2 cellular contexts compared by ENCODE assay signal in the genomic region with DNA sequence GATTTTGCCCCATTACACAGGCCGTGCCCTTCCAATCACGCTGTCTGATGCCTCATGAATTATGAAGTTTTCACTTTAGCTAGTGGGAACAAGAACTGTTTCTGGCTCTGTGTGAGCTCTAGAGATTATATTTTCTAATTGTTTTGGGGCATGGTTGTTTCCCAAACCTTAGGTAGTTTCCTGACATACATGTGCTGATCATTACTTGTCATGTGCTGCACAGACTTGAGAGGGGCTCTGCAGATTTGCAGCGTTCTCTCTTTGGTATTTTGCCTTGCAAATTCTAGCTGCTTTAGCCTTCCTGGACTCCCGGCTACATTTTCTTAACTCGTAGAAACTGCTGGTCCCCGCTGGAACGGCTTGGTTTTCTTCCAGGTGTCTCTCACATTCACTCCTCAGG.
A peak's percentile ranks its signal among the peaks of the same experiment; 100 is the strongest.
TF ChIP-seq lines count a peak whose summit lies in the region.

No MANE protein-coding gene starts in this region.

TF ChIP-seq in HepG2, 621 proteins besides CTCF, POLR2A, EP300 and RAD21:
- no peak for TF ChIP-seq JUND (CRISPR knock-in tag; IDR thresholded peaks at IDR 0.05)
- TF ChIP-seq, protein P1, sequence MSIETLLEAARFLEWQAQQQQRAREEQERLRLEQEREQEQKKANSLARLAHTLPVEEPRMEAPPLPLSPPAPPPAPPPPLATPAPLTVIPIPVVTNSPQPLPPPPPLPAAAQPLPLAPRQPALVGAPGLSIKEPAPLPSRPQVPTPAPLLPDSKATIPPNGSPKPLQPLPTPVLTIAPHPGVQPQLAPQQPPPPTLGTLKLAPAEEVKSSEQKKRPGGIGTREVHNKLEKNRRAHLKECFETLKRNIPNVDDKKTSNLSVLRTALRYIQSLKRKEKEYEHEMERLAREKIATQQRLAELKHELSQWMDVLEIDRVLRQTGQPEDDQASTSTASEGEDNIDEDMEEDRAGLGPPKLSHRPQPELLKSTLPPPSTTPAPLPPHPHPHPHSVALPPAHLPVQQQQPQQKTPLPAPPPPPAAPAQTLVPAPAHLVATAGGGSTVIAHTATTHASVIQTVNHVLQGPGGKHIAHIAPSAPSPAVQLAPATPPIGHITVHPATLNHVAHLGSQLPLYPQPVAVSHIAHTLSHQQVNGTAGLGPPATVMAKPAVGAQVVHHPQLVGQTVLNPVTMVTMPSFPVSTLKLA (IDR thresholded peaks at IDR 0.05) = peak; percentile 94

TF ChIP-seq in H1, 55 proteins besides CTCF, POLR2A, EP300 and RAD21:
- no peak for TF ChIP-seq CHD2 (IDR thresholded peaks at IDR 0.05; ENCODE audit: low read length)
- no peak for TF ChIP-seq SIRT6 (IDR thresholded peaks at IDR 0.05; ENCODE audit: low read length)
- TF ChIP-seq, protein P2, sequence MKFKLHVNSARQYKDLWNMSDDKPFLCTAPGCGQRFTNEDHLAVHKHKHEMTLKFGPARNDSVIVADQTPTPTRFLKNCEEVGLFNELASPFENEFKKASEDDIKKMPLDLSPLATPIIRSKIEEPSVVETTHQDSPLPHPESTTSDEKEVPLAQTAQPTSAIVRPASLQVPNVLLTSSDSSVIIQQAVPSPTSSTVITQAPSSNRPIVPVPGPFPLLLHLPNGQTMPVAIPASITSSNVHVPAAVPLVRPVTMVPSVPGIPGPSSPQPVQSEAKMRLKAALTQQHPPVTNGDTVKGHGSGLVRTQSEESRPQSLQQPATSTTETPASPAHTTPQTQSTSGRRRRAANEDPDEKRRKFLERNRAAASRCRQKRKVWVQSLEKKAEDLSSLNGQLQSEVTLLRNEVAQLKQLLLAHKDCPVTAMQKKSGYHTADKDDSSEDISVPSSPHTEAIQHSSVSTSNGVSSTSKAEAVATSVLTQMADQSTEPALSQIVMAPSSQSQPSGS (IDR thresholded peaks at IDR 0.05; ENCODE audit: low read length) = no peak
- TF ChIP-seq SIX5 (IDR thresholded peaks at IDR 0.05; ENCODE audit: low read depth, low read length) = no peak
- TF ChIP-seq, protein P3, sequence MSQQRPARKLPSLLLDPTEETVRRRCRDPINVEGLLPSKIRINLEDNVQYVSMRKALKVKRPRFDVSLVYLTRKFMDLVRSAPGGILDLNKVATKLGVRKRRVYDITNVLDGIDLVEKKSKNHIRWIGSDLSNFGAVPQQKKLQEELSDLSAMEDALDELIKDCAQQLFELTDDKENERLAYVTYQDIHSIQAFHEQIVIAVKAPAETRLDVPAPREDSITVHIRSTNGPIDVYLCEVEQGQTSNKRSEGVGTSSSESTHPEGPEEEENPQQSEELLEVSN (IDR thresholded peaks at IDR 0.05) = no peak
- TF ChIP-seq SUZ12 (IDR thresholded peaks at IDR 0.05; ENCODE audit: low read length) = no peak
- TF ChIP-seq RBBP5 (IDR thresholded peaks at IDR 0.05; ENCODE audit: borderline replicate concordance, low read depth, low read length) = no peak
- no peak for TF ChIP-seq HDAC6 (IDR thresholded peaks at IDR 0.05; ENCODE audit: low read depth, low read length)
- TF ChIP-seq TAF7 (optimal IDR thresholded peaks at IDR 0.05; ENCODE audit: borderline replicate concordance, low read depth, low read length) = no peak
- no peak for TF ChIP-seq TEAD4 (IDR thresholded peaks at IDR 0.05; ENCODE audit: low read depth, low read length)
- no peak for TF ChIP-seq ASH2L (IDR thresholded peaks at IDR 0.05; ENCODE audit: low read length)
- no peak for TF ChIP-seq MAFK (IDR thresholded peaks at IDR 0.05; ENCODE audit: low read depth, low read length)
- TF ChIP-seq GABPA (IDR thresholded peaks at IDR 0.05; ENCODE audit: borderline replicate concordance, insufficient read depth, low read length) = no peak
- TF ChIP-seq, protein P4, sequence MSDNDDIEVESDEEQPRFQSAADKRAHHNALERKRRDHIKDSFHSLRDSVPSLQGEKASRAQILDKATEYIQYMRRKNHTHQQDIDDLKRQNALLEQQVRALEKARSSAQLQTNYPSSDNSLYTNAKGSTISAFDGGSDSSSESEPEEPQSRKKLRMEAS (IDR thresholded peaks at IDR 0.05) = no peak
- TF ChIP-seq GTF2F1 (IDR thresholded peaks at IDR 0.05; ENCODE audit: borderline replicate concordance, low read depth, low read length) = no peak
- no peak for TF ChIP-seq HDAC2 (IDR thresholded peaks at IDR 0.05; ENCODE audit: borderline replicate concordance in 1 of 2, low read depth in 2 of 2, low read length in 2 of 2)
- TF ChIP-seq, protein P5, sequence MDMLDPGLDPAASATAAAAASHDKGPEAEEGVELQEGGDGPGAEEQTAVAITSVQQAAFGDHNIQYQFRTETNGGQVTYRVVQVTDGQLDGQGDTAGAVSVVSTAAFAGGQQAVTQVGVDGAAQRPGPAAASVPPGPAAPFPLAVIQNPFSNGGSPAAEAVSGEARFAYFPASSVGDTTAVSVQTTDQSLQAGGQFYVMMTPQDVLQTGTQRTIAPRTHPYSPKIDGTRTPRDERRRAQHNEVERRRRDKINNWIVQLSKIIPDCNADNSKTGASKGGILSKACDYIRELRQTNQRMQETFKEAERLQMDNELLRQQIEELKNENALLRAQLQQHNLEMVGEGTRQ (IDR thresholded peaks at IDR 0.05; ENCODE audit: low read length) = no peak
- TF ChIP-seq SP4 (IDR thresholded peaks at IDR 0.05; ENCODE audit: low read length) = no peak
